Comparison of ENCODE assay signal across 8 cellular contexts in genomic region chr14:39266589-39266870, GRCh38. TPM values are rescaled to one million over a fixed set of nuclear protein-coding genes. Genes with fewer than 3 reads are reported as not detected.
DNase-seq lines count a peak whose midpoint lies in the region; ATAC-seq and TF ChIP-seq lines count a peak whose summit lies in the region.

No MANE protein-coding gene starts in this region.

- H3K9me3 Mint-ChIP-seq in CD8-positive, alpha-beta memory T cell: peaks cover 0 to 6% (median 0%) of the 10 kb centered on the region in 5 donors
- peaks cover 6% of the 10 kb centered on the region for H3K9me3 Mint-ChIP-seq in activated T-helper 1 cell treated with anti-CD3 and anti-CD28 coated beads, Interleukin-12 subunit alpha, Interleukin-12 subunit beta, Interleukin-2, Interleukin-4 antibody, amounts not matched to agents 30 ng/mL and 10 ng/mL and 1 ng/mL, durations not matched to agents 14 hours and 24 hours and 36 hours

- peak in 1 of 5 donors; percentile 62 for DNase-seq in CD8-positive, alpha-beta memory T cell
- DNase-seq in activated T-helper 1 cell treated with anti-CD3 and anti-CD28 coated beads, Interleukin-12 subunit alpha, Interleukin-12 subunit beta, Interleukin-2, Interleukin-4 antibody, amounts not matched to agents 30 ng/mL and 10 ng/mL and 1 ng/mL, durations not matched to agents 14 hours and 24 hours and 36 hours (ENCODE audit: low spot score): no peak
- peak; percentile 81 for DNase-seq in cardiac septum (ENCODE audit: low spot score)
- peak; percentile 72 to 85 for DNase-seq in psoas muscle
- no peak for DNase-seq in stimulated activated CD4-positive, alpha-beta T cell treated with anti-CD3 and anti-CD28 coated beads, Interleukin-12 subunit alpha, Interleukin-12 subunit beta, amount 100 ng/mL, for 4 hours

- CTCF ChIA-PET in CD8-positive, alpha-beta memory T cell (lab: Charles Lee): interaction anchor here (0.8 to 2.1 kb wide), 5 partner anchors 34 to 166 kb away, joined by 3 to 9 read pairs (median 4); partner anchors contain the start of genes FBXO33 and TRAPPC6B

- H3K4me1 ChIP-seq in CD8-positive, alpha-beta memory T cell (ENCODE audit: insufficient read depth, low read length): peaks cover 29% of the 10 kb centered on the region
- H3K4me1 ChIP-seq in psoas muscle: peaks cover 31% of the 10 kb centered on the region

- POLR2A ChIA-PET in CD8-positive, alpha-beta memory T cell (lab: Charles Lee): interaction anchor here (1.2 to 3.8 kb wide), 6 partner anchors 38 to 165 kb away, joined by 5 to 55 read pairs (median 11); partner anchors contain the start of genes FBXO33, PNN, SEC23A and TRAPPC6B

- H3K4me3 Mint-ChIP-seq in CD8-positive, alpha-beta memory T cell: peak overlapping the region; percentile 84 to 97 (median 95)
- H3K4me3 Mint-ChIP-seq in activated T-helper 1 cell treated with anti-CD3 and anti-CD28 coated beads, Interleukin-12 subunit alpha, Interleukin-12 subunit beta, Interleukin-2, Interleukin-4 antibody, amounts not matched to agents 30 ng/mL and 10 ng/mL and 1 ng/mL, durations not matched to agents 14 hours and 24 hours and 36 hours: peak overlapping the region; percentile 80

- H3K9me3 ChIP-seq in CD8-positive, alpha-beta memory T cell (ENCODE audit: low read length): no peaks in the 10 kb centered on the region
- H3K9me3 ChIP-seq in psoas muscle: peaks cover 6% of the 10 kb centered on the region

- no peaks in the 10 kb centered on the region for H3K27me3 Mint-ChIP-seq in CD8-positive, alpha-beta memory T cell
- H3K27me3 Mint-ChIP-seq in activated T-helper 1 cell treated with anti-CD3 and anti-CD28 coated beads, Interleukin-12 subunit alpha, Interleukin-12 subunit beta, Interleukin-2, Interleukin-4 antibody, amounts not matched to agents 30 ng/mL and 10 ng/mL and 1 ng/mL, durations not matched to agents 14 hours and 24 hours and 36 hours (ENCODE audit: insufficient read depth): no peaks in the 10 kb centered on the region

- ATAC-seq in GM19455 (IDR thresholded peaks at IDR 0.05; ENCODE audit: unreplicated experiment): peak; percentile 39
- ATAC-seq in HG03521 (IDR thresholded peaks at IDR 0.05; ENCODE audit: unreplicated experiment): peak; percentile 32
- ATAC-seq in psoas muscle: peak in 2 of 4 donors; percentile 75 to 76
- no peak for ATAC-seq in HG02938 (IDR thresholded peaks at IDR 0.05; ENCODE audit: unreplicated experiment)

- no peak for TF ChIP-seq CTCF in psoas muscle (IDR thresholded peaks at IDR 0.05)

- peaks cover 47 to 55% (median 54%) of the 10 kb centered on the region in 3 donors for H3K4me1 Mint-ChIP-seq in CD8-positive, alpha-beta memory T cell
- H3K4me1 Mint-ChIP-seq in activated T-helper 1 cell treated with anti-CD3 and anti-CD28 coated beads, Interleukin-12 subunit alpha, Interleukin-12 subunit beta, Interleukin-2, Interleukin-4 antibody, amounts not matched to agents 30 ng/mL and 10 ng/mL and 1 ng/mL, durations not matched to agents 14 hours and 24 hours and 36 hours (ENCODE audit: low read depth): peaks cover 52% of the 10 kb centered on the region

- WGBS in psoas muscle, 3 donors: 0 to 2% (median 1%) methylated on average over 23 to 28 of the region's 28 CpGs

- no peaks in the 10 kb centered on the region for H3K27me3 ChIP-seq in CD8-positive, alpha-beta memory T cell (ENCODE audit: insufficient read depth, low read length, poor library complexity, severe bottlenecking)
- H3K27me3 ChIP-seq in psoas muscle (ENCODE audit: insufficient read depth in 3 of 3, low read length in 2 of 3): no peaks in the 10 kb centered on the region

- H3K36me3 Mint-ChIP-seq in CD8-positive, alpha-beta memory T cell: peaks cover 0 to 15% (median 5%) of the 10 kb centered on the region in 3 donors
- peaks cover 16% of the 10 kb centered on the region for H3K36me3 Mint-ChIP-seq in activated T-helper 1 cell treated with anti-CD3 and anti-CD28 coated beads, Interleukin-12 subunit alpha, Interleukin-12 subunit beta, Interleukin-2, Interleukin-4 antibody, amounts not matched to agents 30 ng/mL and 10 ng/mL and 1 ng/mL, durations not matched to agents 14 hours and 24 hours and 36 hours (ENCODE audit: low read depth)

- peak overlapping the region; percentile 82 to 99 (median 98) for H3K27ac Mint-ChIP-seq in CD8-positive, alpha-beta memory T cell
- H3K27ac Mint-ChIP-seq in activated T-helper 1 cell treated with anti-CD3 and anti-CD28 coated beads, Interleukin-12 subunit alpha, Interleukin-12 subunit beta, Interleukin-2, Interleukin-4 antibody, amounts not matched to agents 30 ng/mL and 10 ng/mL and 1 ng/mL, durations not matched to agents 14 hours and 24 hours and 36 hours: peak overlapping the region; percentile 79

- H3K4me3 ChIP-seq in CD8-positive, alpha-beta memory T cell (ENCODE audit: low read length): peak overlapping the region; percentile 92
- H3K4me3 ChIP-seq in psoas muscle: peak overlapping the region; percentile 95

- H3K27ac ChIP-seq in CD8-positive, alpha-beta memory T cell (ENCODE audit: low read depth, low read length): peak overlapping the region; percentile 91
- H3K27ac ChIP-seq in psoas muscle: peak overlapping the region; percentile 100

- no peaks in the 10 kb centered on the region for H3K36me3 ChIP-seq in CD8-positive, alpha-beta memory T cell (ENCODE audit: insufficient read depth, low read length)
- H3K36me3 ChIP-seq in psoas muscle (ENCODE audit: insufficient read depth in 1 of 2, low read depth in 1 of 2): no peaks in the 10 kb centered on the region

- intact Hi-C loops in activated T-helper 1 cell treated with anti-CD3 and anti-CD28 coated beads, Interleukin-12 subunit alpha, Interleukin-12 subunit beta, Interleukin-2, Interleukin-4 antibody, amounts not matched to agents 30 ng/mL and 10 ng/mL and 1 ng/mL, durations not matched to agents 14 hours and 24 hours and 36 hours (cut with micrococcal nuclease): loop anchor here (2.0 kb wide), 1 partner anchor 152 kb away; the partner anchor contains the start of gene GEMIN2
- intact Hi-C loops in cardiac septum (cut with DNase I): loop anchor here (2.0 to 10.0 kb wide), 4 partner anchors 36 to 164 kb away; partner anchors contain the start of genes SEC23A and TRAPPC6B
- intact Hi-C loops in psoas muscle (cut with DNase I): loop anchor here (2.0 to 10.0 kb wide), 4 partner anchors 89 to 166 kb away; partner anchors contain the start of genes PNN (in 2 of the 2) and FBXO33 (in 1 of the 2)

RNA-seq across cellular contexts. Expression of gene MIA2, which starts 32.8 kb away (rescaled TPM):
- 10 to 100 TPM; 19.5 to 21.0 TPM for total RNA-seq in CD8-positive, alpha-beta memory T cell
- 27.8 TPM for polyA plus RNA-seq in CD8-positive, alpha-beta memory T cell
- total RNA-seq in activated T-helper 1 cell treated with anti-CD3 and anti-CD28 coated beads, Interleukin-12 subunit alpha, Interleukin-12 subunit beta, Interleukin-2, Interleukin-4 antibody, amounts not matched to agents 30 ng/mL and 10 ng/mL and 1 ng/mL, durations not matched to agents 14 hours and 24 hours and 36 hours: 22.6 and 23.8 TPM in 2 replicates
- 24.0 TPM for total RNA-seq in cardiac septum
- total RNA-seq in psoas muscle: 10 to 100 TPM; 15.5 to 26.2 (median 21.3) TPM
- polyA plus RNA-seq in psoas muscle: 10 to 100 TPM; 10.6 to 29.1 (median 12.6) TPM

Comparison
In these comparisons a context has a peak if more than half of its experiments do, and no peak if none do; other contexts are left out.
1. DNase-seq: peak in cardiac septum (single experiment) and psoas muscle (2 of 2); none in activated T-helper 1 cell treated with anti-CD3 and anti-CD28 coated beads, Interleukin-12 subunit alpha, Interleukin-12 subunit beta, Interleukin-2, Interleukin-4 antibody, amounts not matched to agents 30 ng/mL and 10 ng/mL and 1 ng/mL, durations not matched to agents 14 hours and 24 hours and 36 hours (single experiment) and stimulated activated CD4-positive, alpha-beta T cell treated with anti-CD3 and anti-CD28 coated beads, Interleukin-12 subunit alpha, Interleukin-12 subunit beta, amount 100 ng/mL, for 4 hours (single experiment).